Comparison of ENCODE assay signal across 5 cellular contexts in the genomic region with DNA sequence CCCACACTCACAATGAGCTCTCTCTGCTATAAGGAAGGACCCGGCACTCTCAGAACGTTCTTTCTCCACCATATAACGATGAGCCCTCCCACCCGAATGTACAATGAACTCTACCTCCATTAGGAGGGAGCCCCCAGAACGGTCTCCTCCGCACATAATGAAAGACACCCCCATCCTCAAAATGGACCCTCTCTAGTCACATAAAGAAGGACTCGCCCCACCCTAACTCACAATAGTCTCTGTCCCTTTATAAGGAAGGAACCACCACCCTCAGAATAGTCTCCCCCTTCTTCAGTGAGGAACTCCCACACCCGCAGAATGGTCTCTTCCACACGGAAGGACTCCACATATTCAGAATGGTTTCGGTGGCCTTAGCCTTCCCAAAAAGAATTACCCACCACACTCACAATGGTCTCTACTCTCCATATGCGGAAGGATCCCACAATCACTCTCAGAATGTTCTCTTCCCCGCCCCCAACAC. TPM values are rescaled to one million over a fixed set of nuclear protein-coding genes. Genes with fewer than 3 reads are reported as not detected.
DNase-seq lines count a peak whose midpoint lies in the region; ATAC-seq and TF ChIP-seq lines count a peak whose summit lies in the region.

No MANE protein-coding gene starts in this region.

- intact Hi-C loops in IMR-90 (cut with micrococcal nuclease) = no loop called here

- peak overlapping the region; percentile 86 to 92 for H4K8ac ChIP-seq in IMR-90 (ENCODE audit: low read depth in 2 of 2, low read length in 2 of 2)

- 12% methylated on average over 11 of the region's 12 CpGs; no CpG with 5 or more reads in 1 of the 2 experiments for WGBS in IMR-90 (ENCODE audit: extremely low coverage in 2 of 2, insufficient read length in 1 of 2), 2 experiments

- peak overlapping the region; percentile 81 for H3K27ac ChIP-seq in IMR-90 (ENCODE audit: insufficient read depth, low read length)
- peak overlapping the region; percentile 91 for H3K27ac ChIP-seq in neural cell (ENCODE audit: low read length)

- no peak overlapping the region for H2BK20ac ChIP-seq in IMR-90 (ENCODE audit: low read depth, low read length)

- no TSS peak for BruUV-seq in IMR-90 (replicated peaks; lab: Mats Ljungman, UMichigan)

- TF ChIP-seq CTCF in IMR-90 (conservative IDR thresholded peaks at IDR 0.05; ENCODE audit: low read depth, low read length) (no peak), brain (conservative IDR thresholded peaks at IDR 0.05) (no peak), neural cell (IDR thresholded peaks at IDR 0.05; ENCODE audit: poor library complexity, severe bottlenecking) (no peak)

- H4K91ac ChIP-seq in IMR-90 (ENCODE audit: insufficient read depth, low read depth, low read length) = peak overlapping the region; percentile 85

- peak overlapping the region; percentile 64; the same call in 1 of the 2 replicates for H3K56ac ChIP-seq in IMR-90 (ENCODE audit: extremely low read depth, insufficient read depth, low read length)

- peak overlapping the region; percentile 92 for H4K5ac ChIP-seq in IMR-90 (ENCODE audit: low read depth, low read length)

- ATAC-seq in IMR-90 (ENCODE audit: low read depth) = peak; percentile 50

- peak overlapping the region; percentile 97 for H2AK9ac ChIP-seq in IMR-90 (replicated peaks; ENCODE audit: low read depth, low read length, poor library complexity)

- DNase-seq in IMR-90 (peak; percentile 21), mucosa of gallbladder (ENCODE audit: low spot score) (no peak), NCI-H187 (lab: John Stamatoyannopoulos, UW) (no peak)

- H3K14ac ChIP-seq in IMR-90 (replicated peaks; ENCODE audit: low read depth, low read length) = peak overlapping the region; percentile 96

- peak overlapping the region; percentile 78 for H2BK5ac ChIP-seq in IMR-90 (ENCODE audit: low read depth, low read length, poor library complexity, severe bottlenecking)

- peaks cover 3% of the 10 kb centered on the region; the same call in 1 of the 2 replicates for H3K4me1 ChIP-seq in IMR-90 (ENCODE audit: control insufficient read depth, insufficient read depth, low read length)

- H4K20me1 ChIP-seq in IMR-90 (ENCODE audit: insufficient read depth, low read length) (no peaks in the 10 kb centered on the region), neural cell (ENCODE audit: insufficient read depth) (no peaks in the 10 kb centered on the region)

- peaks cover 9% of the 10 kb centered on the region for H3K79me2 ChIP-seq in neural cell (replicated peaks; ENCODE audit: insufficient read depth, low read length)

- H2BK15ac ChIP-seq in IMR-90 (ENCODE audit: low read depth, low read length) = 0 out of 3 replicates have a peak overlapping the region, but pooled peaks have one; percentile 11

- peaks cover 13 to 26% of the 10 kb centered on the region in 2 experiments for H3K79me1 ChIP-seq in IMR-90 (ENCODE audit: low read depth in 1 of 2, low read length in 2 of 2)

- no peaks in the 10 kb centered on the region for H3F3A ChIP-seq in neural cell (ENCODE audit: insufficient read depth, low read length, poor library complexity, severe bottlenecking)

- CTCF ChIA-PET in IMR-90 (lab: Yijun Ruan, JAX) = no interaction called here

- H2AK5ac ChIP-seq in IMR-90 (ENCODE audit: low read depth, low read length) = peak overlapping the region; percentile 96; the same call in 1 of the 2 replicates

- H3K9me3 ChIP-seq in IMR-90 (ENCODE audit: control insufficient read depth, insufficient read depth, low read length) (no peaks in the 10 kb centered on the region), neural cell (ENCODE audit: low read length) (no peaks in the 10 kb centered on the region)

- H3K9me1 ChIP-seq in IMR-90 (ENCODE audit: insufficient read depth, low read length) = peaks cover 3% of the 10 kb centered on the region; the same call in 1 of the 2 replicates

- peak overlapping the region; percentile 99 for H3K23ac ChIP-seq in IMR-90 (ENCODE audit: low read depth, low read length)

- H3K9me3 Mint-ChIP-seq in brain = peaks cover 0 to 4% (median 0%) of the 10 kb centered on the region in 5 experiments

- peak overlapping the region; percentile 98 for H3K4me3 ChIP-seq in IMR-90 (ENCODE audit: insufficient read depth, low read depth, low read length)
- H3K4me3 ChIP-seq in neural cell (ENCODE audit: low read length) = peak overlapping the region; percentile 83

- no peaks in the 10 kb centered on the region for H3K27me3 ChIP-seq in IMR-90 (ENCODE audit: control insufficient read depth, insufficient read depth, low read length)
- no peaks in the 10 kb centered on the region for H3K27me3 ChIP-seq in neural cell (ENCODE audit: insufficient read depth, low read depth, low read length)

- in situ Hi-C loops in IMR-90 (cut with MboI; ENCODE audit: low sequenced_read_pairs) = no loop called here

- no peak for TF ChIP-seq POLR2A in IMR-90 (IDR thresholded peaks at IDR 0.05; ENCODE audit: low read depth, low read length)

- no peaks in the 10 kb centered on the region for H3K9me2 ChIP-seq in neural cell (ENCODE audit: insufficient read depth, low read length)

- H3K18ac ChIP-seq in IMR-90 (ENCODE audit: low read depth, low read length) = peak overlapping the region; percentile 34; the same call in 1 of the 2 replicates

- POLR2A ChIA-PET in IMR-90 (lab: Charles Lee; ENCODE audit: unreplicated experiment) = interaction anchor here (0.5 kb wide), 1 partner anchor 13 kb away, joined by 3 read pairs; a partner anchor contains a TSS

- H3K4ac ChIP-seq in IMR-90 (ENCODE audit: low read depth, low read length) = peak overlapping the region; percentile 87

- H3K9ac ChIP-seq in IMR-90 (ENCODE audit: low read depth, low read length) (peak overlapping the region; percentile 94), neural cell (ENCODE audit: low read length) (peak overlapping the region; percentile 78)

- TF ChIP-seq EP300 in neural cell (conservative IDR thresholded peaks at IDR 0.05; ENCODE audit: poor library complexity, severe bottlenecking) = no peak

- H3K27me3 Mint-ChIP-seq in brain = peaks cover 18% of the 10 kb centered on the region

- H3K4me2 ChIP-seq in IMR-90 (ENCODE audit: low read depth, low read length) (peak overlapping the region; percentile 95), neural cell (ENCODE audit: low read length) (peak overlapping the region; percentile 39)

- H2AFZ ChIP-seq in IMR-90 (replicated peaks; ENCODE audit: low read length, poor library complexity) (peak overlapping the region; percentile 92), neural cell (ENCODE audit: low read depth, low read length) (no peak overlapping the region)

- H3K27ac Mint-ChIP-seq in brain = peak overlapping the region; percentile 86 to 98 (median 98)

- H3K36me3 Mint-ChIP-seq in brain = peaks cover 12% of the 10 kb centered on the region

- TF ChIP-seq RAD21 in IMR-90 (IDR thresholded peaks at IDR 0.05; ENCODE audit: low read length) = no peak
- no peak for TF ChIP-seq RAD21 in neural cell (conservative IDR thresholded peaks at IDR 0.05)

- H3K36me3 ChIP-seq in IMR-90 (ENCODE audit: control insufficient read depth, insufficient read depth, low read length) (peaks cover 9% of the 10 kb centered on the region; the same call in 1 of the 2 replicates), neural cell (ENCODE audit: insufficient read depth, low read length) (no peaks in the 10 kb centered on the region)

- peaks cover 22% of the 10 kb centered on the region for H3K4me1 Mint-ChIP-seq in brain

- H2BK120ac ChIP-seq in IMR-90 (ENCODE audit: low read depth, low read length) = peak overlapping the region; percentile 42; the same call in 1 of the 2 replicates

- H3K4me3 Mint-ChIP-seq in brain = peak overlapping the region; percentile 87 to 97 (median 90)

- dilution Hi-C loops in IMR-90 (cut with HindIII; ENCODE audit: low sequenced_read_pairs, unreplicated experiment) = no loop called here

RNA-seq across cellular contexts. Expression of a gene that starts 0.5 kb away (rescaled TPM):
- 10.8 and 12.5 TPM in 2 replicates for total RNA-seq in IMR-90 (2012; rRNA removed)
- 48.3 and 53.0 TPM in 2 replicates for polyA plus RNA-seq in IMR-90 (2012; rRNA removed)
- polyA plus RNA-seq in IMR-90 (2012; cell fraction: cytosol; rRNA removed) = 51.6 and 70.4 TPM in 2 replicates
- 27.3 and 57.6 TPM in 2 replicates for polyA plus RNA-seq in IMR-90 (2012; cell fraction: nucleus; rRNA removed; ENCODE audit: low replicate concordance)
- polyA plus RNA-seq in brain (ENCODE audit: insufficient read depth, low read depth, low replicate concordance) = 22.4 TPM
- 20.7 and 25.3 TPM in 2 replicates for polyA plus RNA-seq in neural cell
- polyA minus RNA-seq in neural cell = 14.5 and 15.8 TPM in 2 replicates
- total RNA-seq in mucosa of gallbladder = 50.4 TPM

RNA-seq across cellular contexts. Expression of a gene that starts 7.9 kb away (rescaled TPM):
- total RNA-seq in IMR-90 (2012; rRNA removed) = 6.9 and 7.3 TPM in 2 replicates
- 8.1 and 9.4 TPM in 2 replicates for polyA plus RNA-seq in IMR-90 (2012; rRNA removed)
- polyA plus RNA-seq in IMR-90 (2012; cell fraction: cytosol; rRNA removed) = 4.8 and 6.5 TPM in 2 replicates
- polyA plus RNA-seq in IMR-90 (2012; cell fraction: nucleus; rRNA removed; ENCODE audit: low replicate concordance) = 19.3 and 20.5 TPM in 2 replicates
- 15.6 TPM for polyA plus RNA-seq in brain (ENCODE audit: insufficient read depth, low read depth, low replicate concordance)
- 8.9 and 11.1 TPM in 2 replicates for polyA plus RNA-seq in neural cell
- polyA minus RNA-seq in neural cell = 6.4 and 11.7 TPM in 2 replicates
- 11.5 TPM for total RNA-seq in mucosa of gallbladder

RNA-seq across cellular contexts. Expression of a gene that starts 13.2 kb away (rescaled TPM):
- total RNA-seq in IMR-90 (2012; rRNA removed) (120 and 124 TPM in 2 replicates), mucosa of gallbladder (77.5 TPM)
- polyA plus RNA-seq in IMR-90 (2012; rRNA removed) (96.4 and 105 TPM in 2 replicates), brain (ENCODE audit: insufficient read depth, low read depth, low replicate concordance) (203 TPM), neural cell (70.8 and 78.5 TPM in 2 replicates)
- 87.0 and 119 TPM in 2 replicates for polyA plus RNA-seq in IMR-90 (2012; cell fraction: cytosol; rRNA removed)
- 140 and 147 TPM in 2 replicates for polyA plus RNA-seq in IMR-90 (2012; cell fraction: nucleus; rRNA removed; ENCODE audit: low replicate concordance)
- 30.2 and 36.0 TPM in 2 replicates for polyA minus RNA-seq in neural cell

RNA-seq across cellular contexts. Expression of a gene that starts 13.4 kb away (rescaled TPM):
- total RNA-seq in IMR-90 (2012; rRNA removed) (25.6 and 28.7 TPM in 2 replicates), mucosa of gallbladder (55.3 TPM)
- polyA plus RNA-seq in IMR-90 (2012; rRNA removed) (73.6 and 91.2 TPM in 2 replicates), brain (ENCODE audit: insufficient read depth, low read depth, low replicate concordance) (117 TPM), neural cell (131 and 156 TPM in 2 replicates)
- polyA plus RNA-seq in IMR-90 (2012; cell fraction: cytosol; rRNA removed) = 72.5 and 95.1 TPM in 2 replicates
- polyA plus RNA-seq in IMR-90 (2012; cell fraction: nucleus; rRNA removed; ENCODE audit: low replicate concordance) = 29.4 and 51.9 TPM in 2 replicates
- 57.2 and 67.0 TPM in 2 replicates for polyA minus RNA-seq in neural cell

RNA-seq across cellular contexts. Expression of a gene that starts 46.4 kb away (rescaled TPM):
- 30.6 and 31.7 TPM in 2 replicates for total RNA-seq in IMR-90 (2012; rRNA removed)
- polyA plus RNA-seq in IMR-90 (2012; rRNA removed) = 48.3 and 50.4 TPM in 2 replicates
- polyA plus RNA-seq in IMR-90 (2012; cell fraction: cytosol; rRNA removed) = 38.0 and 48.9 TPM in 2 replicates
- 99.0 and 150 TPM in 2 replicates for polyA plus RNA-seq in IMR-90 (2012; cell fraction: nucleus; rRNA removed; ENCODE audit: low replicate concordance)
- 77.5 TPM for polyA plus RNA-seq in brain (ENCODE audit: insufficient read depth, low read depth, low replicate concordance)
- 34.3 and 35.9 TPM in 2 replicates for polyA plus RNA-seq in neural cell
- 34.8 and 35.0 TPM in 2 replicates for polyA minus RNA-seq in neural cell
- total RNA-seq in mucosa of gallbladder = 57.3 TPM
